In the genomic region with DNA sequence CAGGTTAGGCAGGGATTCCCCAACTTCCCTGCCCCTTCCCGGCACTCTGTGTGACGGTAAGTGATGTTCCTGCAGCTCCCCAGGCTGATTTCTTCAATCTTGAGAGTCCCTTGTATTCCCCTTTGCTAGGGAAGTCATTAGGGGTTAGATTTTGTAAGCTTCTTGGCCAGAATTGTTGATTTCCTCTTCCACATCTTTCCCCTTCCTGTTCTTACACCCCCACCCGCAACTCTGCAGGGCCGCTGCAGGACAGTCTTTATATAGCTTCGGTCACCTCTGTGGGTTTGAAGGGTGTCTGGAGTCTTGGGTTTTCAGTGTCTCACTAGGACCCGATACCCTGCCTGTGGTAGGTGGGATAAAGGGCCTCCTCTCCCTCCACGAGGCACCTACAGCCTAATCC, we compare ENCODE assay signal across 1 cellular context.
TF ChIP-seq lines count a peak whose summit lies in the region.

No MANE protein-coding gene starts in this region.

TF ChIP-seq in SK-N-SH treated with all-trans-retinoic acid at 6 μM for 48 hours, 23 proteins besides CTCF, POLR2A, EP300 and RAD21 (continued from another document):
- TF ChIP-seq, protein P1, sequence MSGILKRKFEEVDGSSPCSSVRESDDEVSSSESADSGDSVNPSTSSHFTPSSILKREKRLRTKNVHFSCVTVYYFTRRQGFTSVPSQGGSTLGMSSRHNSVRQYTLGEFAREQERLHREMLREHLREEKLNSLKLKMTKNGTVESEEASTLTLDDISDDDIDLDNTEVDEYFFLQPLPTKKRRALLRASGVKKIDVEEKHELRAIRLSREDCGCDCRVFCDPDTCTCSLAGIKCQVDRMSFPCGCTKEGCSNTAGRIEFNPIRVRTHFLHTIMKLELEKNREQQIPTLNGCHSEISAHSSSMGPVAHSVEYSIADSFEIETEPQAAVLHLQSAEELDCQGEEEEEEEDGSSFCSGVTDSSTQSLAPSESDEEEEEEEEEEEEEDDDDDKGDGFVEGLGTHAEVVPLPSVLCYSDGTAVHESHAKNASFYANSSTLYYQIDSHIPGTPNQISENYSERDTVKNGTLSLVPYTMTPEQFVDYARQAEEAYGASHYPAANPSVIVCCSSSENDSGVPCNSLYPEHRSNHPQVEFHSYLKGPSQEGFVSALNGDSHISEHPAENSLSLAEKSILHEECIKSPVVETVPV (CRISPR knock-in tag; IDR thresholded peaks at IDR 0.05), result no peak
